Comparison of ENCODE assay signal across 8 cellular contexts in the genomic region with DNA sequence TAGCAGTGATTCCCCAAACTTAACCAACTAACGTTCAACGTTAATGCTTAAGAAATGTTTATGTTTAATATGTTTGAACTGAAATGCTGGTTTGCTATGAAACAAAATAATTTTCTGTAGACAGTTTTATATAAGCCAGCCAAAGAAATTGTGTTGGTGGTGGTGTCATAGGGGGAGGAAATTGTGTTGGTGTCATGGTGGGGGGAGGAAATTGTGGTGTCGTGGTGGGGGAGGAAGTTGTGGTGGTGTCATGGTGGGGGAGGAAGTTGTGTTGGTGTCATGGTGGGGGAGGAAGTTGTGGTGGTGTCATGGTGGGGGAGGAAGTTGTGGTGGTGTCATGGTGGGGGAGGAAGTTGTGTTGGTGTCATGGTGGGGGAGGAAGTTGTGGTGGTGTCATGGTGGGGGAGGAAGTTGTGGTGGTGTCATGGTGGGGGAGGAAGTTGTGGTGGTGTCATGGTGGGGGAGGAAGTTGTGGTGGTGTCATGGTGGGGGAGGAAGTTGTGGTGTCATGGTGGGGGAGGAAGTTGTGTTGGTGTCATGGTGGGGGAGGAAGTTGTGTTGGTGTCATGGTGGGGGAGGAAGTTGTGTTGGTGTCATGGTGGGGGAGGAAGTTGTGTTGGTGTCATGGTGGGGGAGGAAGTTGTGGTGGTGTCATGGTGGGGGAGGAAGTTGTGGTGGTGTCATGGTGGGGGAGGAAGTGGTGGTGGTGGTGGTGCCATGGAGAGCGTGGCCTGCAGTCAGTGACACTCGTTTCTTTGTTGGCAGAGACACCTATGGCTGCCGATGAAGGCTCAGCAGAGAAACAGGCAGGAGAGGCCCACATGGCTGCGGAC.
DNase-seq lines count a peak whose midpoint lies in the region; ATAC-seq, FAIRE-seq and TF ChIP-seq lines count a peak whose summit lies in the region.
"Not testable (repeated sequence)": the region's sequence is repeated elsewhere in the genome, so short reads cannot be mapped to it uniquely, and the experiment has no call there.

No MANE protein-coding gene starts in this region.

- not testable (repeated sequence) for BruUV-seq in OCI-LY7 (replicated peaks; lab: Mats Ljungman, UMichigan)

- H3K36me3 ChIP-seq in H7 (replicated peaks; ENCODE audit: control insufficient read depth, insufficient read depth, low read length) (peaks cover 26% of the 10 kb centered on the region), OCI-LY7 (ENCODE audit: insufficient read depth, low read length) (peaks cover 99% of the 10 kb centered on the region), bronchial epithelial cell (ENCODE audit: control insufficient read depth, insufficient read depth, low read length) (peaks cover 14% of the 10 kb centered on the region), gastrocnemius medialis (peaks cover 0 to 33% of the 10 kb centered on the region in 2 donors)

- TF ChIP-seq POLR2A in gastrocnemius medialis (IDR thresholded peaks at IDR 0.05): not testable (repeated sequence)

- H3K27me3 Mint-ChIP-seq in activated T-helper 2 cell treated with anti-CD3 and anti-CD28 coated beads, Interferon-gamma antibody, Interleukin-2, Interleukin-4, amounts not matched to agents 10 μg/mL and 5 μg/mL and 100 μg/mL, durations not matched to agents 14 hours and 24 hours and 36 hours (ENCODE audit: low read depth); naive B cell: not testable (repeated sequence)

- H3K9me3 ChIP-seq in OCI-LY7 (ENCODE audit: low read length): peaks cover 30% of the 10 kb centered on the region
- H3K9me3 ChIP-seq in gastrocnemius medialis: not testable (repeated sequence)

- H3K27me3 ChIP-seq in H7 (ENCODE audit: control insufficient read depth, insufficient read depth, low read length); bronchial epithelial cell (ENCODE audit: control insufficient read depth, insufficient read depth, low read length); gastrocnemius medialis: not testable (repeated sequence)

- H3K4me3 Mint-ChIP-seq in activated T-helper 2 cell treated with anti-CD3 and anti-CD28 coated beads, Interferon-gamma antibody, Interleukin-2, Interleukin-4, amounts not matched to agents 10 μg/mL and 5 μg/mL and 100 μg/mL, durations not matched to agents 14 hours and 24 hours and 36 hours (ENCODE audit: low read depth): not testable (repeated sequence)
- peak overlapping the region; percentile 35 to 84 (median 61) for H3K4me3 Mint-ChIP-seq in naive B cell

- CTCF ChIA-PET in OCI-LY7 (lab: Charles Lee; ENCODE audit: unreplicated experiment): not testable (repeated sequence)

- POLR2A ChIA-PET in OCI-LY7 (lab: Charles Lee): not testable (repeated sequence)

- peaks cover 33% of the 10 kb centered on the region for H3K79me2 ChIP-seq in OCI-LY7 (ENCODE audit: insufficient read depth, low read depth, low read length)

- H3K4me3 ChIP-seq in H7 (ENCODE audit: insufficient read depth, low read depth, low read length); OCI-LY7 (ENCODE audit: low read depth, low read length, poor library complexity, severe bottlenecking); bronchial epithelial cell (ENCODE audit: low read depth, low read length); gastrocnemius medialis: not testable (repeated sequence)

- peaks cover 88% of the 10 kb centered on the region for H3K36me3 Mint-ChIP-seq in activated T-helper 2 cell treated with anti-CD3 and anti-CD28 coated beads, Interferon-gamma antibody, Interleukin-2, Interleukin-4, amounts not matched to agents 10 μg/mL and 5 μg/mL and 100 μg/mL, durations not matched to agents 14 hours and 24 hours and 36 hours (ENCODE audit: low read depth)
- peaks cover 37 to 64% of the 10 kb centered on the region in 2 donors for H3K36me3 Mint-ChIP-seq in naive B cell

- H3K4me1 ChIP-seq in OCI-LY7 (ENCODE audit: insufficient read depth, low read length, poor library complexity, severe bottlenecking) (peaks cover 21% of the 10 kb centered on the region), gastrocnemius medialis (peaks cover 0 to 14% of the 10 kb centered on the region in 2 donors)

- not testable (repeated sequence) for TF ChIP-seq CTCF in C4-2B (conservative IDR thresholded peaks at IDR 0.05); OCI-LY7 (conservative IDR thresholded peaks at IDR 0.05; ENCODE audit: low read length); bronchial epithelial cell (IDR thresholded peaks at IDR 0.05; ENCODE audit: insufficient read depth, low read length, severe bottlenecking); gastrocnemius medialis (IDR thresholded peaks at IDR 0.05 in 4 of 5, conservative IDR thresholded peaks at IDR 0.05 in 1 of 5)

- H3K27ac ChIP-seq in C4-2B (peak overlapping the region; percentile 21; the same call in 1 of the 2 replicates), OCI-LY7 (ENCODE audit: low read depth, low read length, poor library complexity, severe bottlenecking) (peak overlapping the region; percentile 30), gastrocnemius medialis (peak overlapping the region; percentile 49 to 79 (median 60))

- not testable (repeated sequence) for H4K20me1 ChIP-seq in OCI-LY7 (ENCODE audit: insufficient read depth, low read length)

- peak; percentile 15 for DNase-seq in H7
- DNase-seq in OCI-LY7 (ENCODE audit: low spot score); activated T-helper 2 cell treated with anti-CD3 and anti-CD28 coated beads, Interferon-gamma antibody, Interleukin-2, Interleukin-4, amounts not matched to agents 10 μg/mL and 5 μg/mL and 100 μg/mL, durations not matched to agents 14 hours and 24 hours and 36 hours (ENCODE audit: low spot score); bronchial epithelial cell (ENCODE audit: low read depth); naive B cell; gastrocnemius medialis: not testable (repeated sequence)
- peak; percentile 18 for DNase-seq in activated CD4-positive, alpha-beta T cell treated with anti-CD3 and anti-CD28 coated beads for 48 hours

- intact Hi-C loops in OCI-LY7 (cut with micrococcal nuclease; ENCODE audit: unreplicated experiment); activated T-helper 2 cell treated with anti-CD3 and anti-CD28 coated beads, Interferon-gamma antibody, Interleukin-2, Interleukin-4, amounts not matched to agents 10 μg/mL and 5 μg/mL and 100 μg/mL, durations not matched to agents 14 hours and 24 hours and 36 hours (cut with micrococcal nuclease); gastrocnemius medialis (cut with DNase I; ENCODE audit: low total_unique reads): not testable (repeated sequence)

- in situ Hi-C loops in gastrocnemius medialis (cut with MboI; ENCODE audit: low sequenced_read_pairs in 4 of 4): not testable (repeated sequence)

- peaks cover 53% of the 10 kb centered on the region for H3K9me3 Mint-ChIP-seq in activated T-helper 2 cell treated with anti-CD3 and anti-CD28 coated beads, Interferon-gamma antibody, Interleukin-2, Interleukin-4, amounts not matched to agents 10 μg/mL and 5 μg/mL and 100 μg/mL, durations not matched to agents 14 hours and 24 hours and 36 hours
- peaks cover 7 to 28% (median 21%) of the 10 kb centered on the region in 7 donors for H3K9me3 Mint-ChIP-seq in naive B cell

- not testable (repeated sequence) for H3K4me1 Mint-ChIP-seq in activated T-helper 2 cell treated with anti-CD3 and anti-CD28 coated beads, Interferon-gamma antibody, Interleukin-2, Interleukin-4, amounts not matched to agents 10 μg/mL and 5 μg/mL and 100 μg/mL, durations not matched to agents 14 hours and 24 hours and 36 hours (ENCODE audit: low read depth)
- H3K4me1 Mint-ChIP-seq in naive B cell: peaks cover 31 to 36% (median 34%) of the 10 kb centered on the region in 3 donors

- H3K27ac Mint-ChIP-seq in activated T-helper 2 cell treated with anti-CD3 and anti-CD28 coated beads, Interferon-gamma antibody, Interleukin-2, Interleukin-4, amounts not matched to agents 10 μg/mL and 5 μg/mL and 100 μg/mL, durations not matched to agents 14 hours and 24 hours and 36 hours: peak overlapping the region; percentile 39
- peak overlapping the region; percentile 90 to 97 (median 94) for H3K27ac Mint-ChIP-seq in naive B cell

- H3K9me2 ChIP-seq in OCI-LY7 (ENCODE audit: insufficient read depth, low read length): not testable (repeated sequence)

- not testable (repeated sequence) for H3K4me2 ChIP-seq in OCI-LY7 (ENCODE audit: low read length)

- FAIRE-seq in bronchial epithelial cell (lab: Jason Lieb, UNC): peak; percentile 70

- ATAC-seq in naive B cell (ENCODE audit: low read depth in 2 of 2): peak; percentile 11 to 61
- ATAC-seq in gastrocnemius medialis: not testable (repeated sequence)

- H2AFZ ChIP-seq in OCI-LY7 (ENCODE audit: low read length): not testable (repeated sequence)
